1 cellular context compared by ENCODE assay signal in genomic region chr3:195148553-195148952, GRCh38.
TF ChIP-seq lines count a peak whose summit lies in the region.

No MANE protein-coding gene starts in this region.

TF ChIP-seq in HepG2, 621 proteins besides CTCF, POLR2A, EP300 and RAD21 (continued from another document):
- TF ChIP-seq, protein P1, sequence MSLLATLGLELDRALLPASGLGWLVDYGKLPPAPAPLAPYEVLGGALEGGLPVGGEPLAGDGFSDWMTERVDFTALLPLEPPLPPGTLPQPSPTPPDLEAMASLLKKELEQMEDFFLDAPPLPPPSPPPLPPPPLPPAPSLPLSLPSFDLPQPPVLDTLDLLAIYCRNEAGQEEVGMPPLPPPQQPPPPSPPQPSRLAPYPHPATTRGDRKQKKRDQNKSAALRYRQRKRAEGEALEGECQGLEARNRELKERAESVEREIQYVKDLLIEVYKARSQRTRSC (CRISPR knock-in tag; IDR thresholded peaks at IDR 0.05; ENCODE audit: low read depth): no peak
- no peak for TF ChIP-seq ARNT (IDR thresholded peaks at IDR 0.05)
- TF ChIP-seq NFRKB (IDR thresholded peaks at IDR 0.05): no peak
- TF ChIP-seq ZNF354B (CRISPR knock-in tag; IDR thresholded peaks at IDR 0.05): no peak
- no peak for TF ChIP-seq RELA (CRISPR knock-in tag; IDR thresholded peaks at IDR 0.05)
- no peak for TF ChIP-seq BRCA1 (CRISPR knock-in tag; IDR thresholded peaks at IDR 0.05)
- TF ChIP-seq ZEB1 (IDR thresholded peaks at IDR 0.05; ENCODE audit: insufficient replicate concordance, low read depth): no peak
- no peak for TF ChIP-seq ZSCAN21 (CRISPR knock-in tag; IDR thresholded peaks at IDR 0.05; ENCODE audit: borderline replicate concordance)
- TF ChIP-seq MBD4 (IDR thresholded peaks at IDR 0.05; ENCODE audit: borderline replicate concordance, low read length): no peak
- TF ChIP-seq, protein P2, sequence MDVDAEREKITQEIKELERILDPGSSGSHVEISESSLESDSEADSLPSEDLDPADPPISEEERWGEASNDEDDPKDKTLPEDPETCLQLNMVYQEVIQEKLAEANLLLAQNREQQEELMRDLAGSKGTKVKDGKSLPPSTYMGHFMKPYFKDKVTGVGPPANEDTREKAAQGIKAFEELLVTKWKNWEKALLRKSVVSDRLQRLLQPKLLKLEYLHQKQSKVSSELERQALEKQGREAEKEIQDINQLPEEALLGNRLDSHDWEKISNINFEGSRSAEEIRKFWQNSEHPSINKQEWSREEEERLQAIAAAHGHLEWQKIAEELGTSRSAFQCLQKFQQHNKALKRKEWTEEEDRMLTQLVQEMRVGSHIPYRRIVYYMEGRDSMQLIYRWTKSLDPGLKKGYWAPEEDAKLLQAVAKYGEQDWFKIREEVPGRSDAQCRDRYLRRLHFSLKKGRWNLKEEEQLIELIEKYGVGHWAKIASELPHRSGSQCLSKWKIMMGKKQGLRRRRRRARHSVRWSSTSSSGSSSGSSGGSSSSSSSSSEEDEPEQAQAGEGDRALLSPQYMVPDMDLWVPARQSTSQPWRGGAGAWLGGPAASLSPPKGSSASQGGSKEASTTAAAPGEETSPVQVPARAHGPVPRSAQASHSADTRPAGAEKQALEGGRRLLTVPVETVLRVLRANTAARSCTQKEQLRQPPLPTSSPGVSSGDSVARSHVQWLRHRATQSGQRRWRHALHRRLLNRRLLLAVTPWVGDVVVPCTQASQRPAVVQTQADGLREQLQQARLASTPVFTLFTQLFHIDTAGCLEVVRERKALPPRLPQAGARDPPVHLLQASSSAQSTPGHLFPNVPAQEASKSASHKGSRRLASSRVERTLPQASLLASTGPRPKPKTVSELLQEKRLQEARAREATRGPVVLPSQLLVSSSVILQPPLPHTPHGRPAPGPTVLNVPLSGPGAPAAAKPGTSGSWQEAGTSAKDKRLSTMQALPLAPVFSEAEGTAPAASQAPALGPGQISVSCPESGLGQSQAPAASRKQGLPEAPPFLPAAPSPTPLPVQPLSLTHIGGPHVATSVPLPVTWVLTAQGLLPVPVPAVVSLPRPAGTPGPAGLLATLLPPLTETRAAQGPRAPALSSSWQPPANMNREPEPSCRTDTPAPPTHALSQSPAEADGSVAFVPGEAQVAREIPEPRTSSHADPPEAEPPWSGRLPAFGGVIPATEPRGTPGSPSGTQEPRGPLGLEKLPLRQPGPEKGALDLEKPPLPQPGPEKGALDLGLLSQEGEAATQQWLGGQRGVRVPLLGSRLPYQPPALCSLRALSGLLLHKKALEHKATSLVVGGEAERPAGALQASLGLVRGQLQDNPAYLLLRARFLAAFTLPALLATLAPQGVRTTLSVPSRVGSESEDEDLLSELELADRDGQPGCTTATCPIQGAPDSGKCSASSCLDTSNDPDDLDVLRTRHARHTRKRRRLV (CRISPR knock-in tag; IDR thresholded peaks at IDR 0.05): no peak
- TF ChIP-seq FOXC1 (CRISPR knock-in tag; IDR thresholded peaks at IDR 0.05; ENCODE audit: borderline replicate concordance): no peak
- TF ChIP-seq U2AF1 (optimal IDR thresholded peaks at IDR 0.05; ENCODE audit: low read depth, low read length): no peak
- TF ChIP-seq ZNF251 (CRISPR knock-in tag; IDR thresholded peaks at IDR 0.05): no peak
